24 cellular contexts compared by ENCODE assay signal in genomic region chr2:30181176-30181575, GRCh38.
"Had no signal": no experiment of that assay in that cellular context is flagged by ENCODE, and none has a peak within 500 bp of the region (broad histone marks: within the 10 kb centered on the region; RNA-seq: fewer than 3 reads in every experiment).

No MANE protein-coding gene starts in this region.

- H3K27me3 Mint-ChIP-seq: natural killer cell treated with Interleukin-12 subunit alpha and Interleukin-12 subunit beta and Interleukin-15 and Interleukin-18, amount 100 ng/mL, for 72 hours had no signal

- H3K4me2 ChIP-seq: neural progenitor cell had no signal

- H3K9me3 ChIP-seq: lower lobe of right lung, pancreas, prostate gland, right lobe of liver, spleen, uterus had no signal

- H3K4me3 Mint-ChIP-seq: endodermal cell; natural killer cell treated with Interleukin-12 subunit alpha and Interleukin-12 subunit beta and Interleukin-15 and Interleukin-18, amount 100 ng/mL, for 72 hours; neural progenitor cell; type B pancreatic cell had no signal

- ATAC-seq: lower lobe of right lung; natural killer cell treated with Interleukin-12 subunit alpha and Interleukin-12 subunit beta and Interleukin-15 and Interleukin-18, amount 100 ng/mL, for 72 hours; pancreas; right lobe of liver had no signal

- H3K4me3 ChIP-seq: coronary artery, lower lobe of right lung, neural progenitor cell, pancreas, prostate gland, right lobe of liver, spleen, uterus had no signal

- H3K4me1 Mint-ChIP-seq: neural progenitor cell had no signal

- H3K36me3 ChIP-seq: lower lobe of right lung, neural progenitor cell, pancreas, prostate gland, right lobe of liver, spleen, uterus had no signal

- H3K9ac ChIP-seq: neural progenitor cell had no signal

- DNase-seq: effector CD4-positive, alpha-beta T cell; endodermal cell; foreskin melanocyte; head of caudate nucleus; hippocampal formation; kidney glomerular epithelial cell; lower lobe of right lung; mesenchymal stem cell; midbrain; nucleus accumbens; pancreas; right lobe of liver; spleen; stimulated activated CD4-positive, alpha-beta T cell treated with anti-CD3 and anti-CD28 coated beads, Interleukin-15, amount 100 ng/mL, for 24 hours; stimulated activated CD4-positive, alpha-beta T cell treated with anti-CD3 and anti-CD28 coated beads, Interleukin-2, amount 100 ng/mL, for 24 hours; stimulated activated CD4-positive, alpha-beta T cell treated with anti-CD3 and anti-CD28 coated beads, Interleukin-4, amount 100 ng/mL, for 4 hours; stimulated activated naive CD4-positive, alpha-beta T cell; uterus had no signal

- H2AFZ ChIP-seq: neural progenitor cell had no signal

- FAIRE-seq: endothelial cell of umbilical vein, pancreas had no signal

- H3K27me3 ChIP-seq: neural progenitor cell, pancreas, right lobe of liver, spleen, uterus had no signal

- H3K9me3 Mint-ChIP-seq: endodermal cell; natural killer cell treated with Interleukin-12 subunit alpha and Interleukin-12 subunit beta and Interleukin-15 and Interleukin-18, amount 100 ng/mL, for 72 hours; neural progenitor cell; type B pancreatic cell had no signal

- H3K36me3 Mint-ChIP-seq: natural killer cell treated with Interleukin-12 subunit alpha and Interleukin-12 subunit beta and Interleukin-15 and Interleukin-18, amount 100 ng/mL, for 72 hours; neural progenitor cell; type B pancreatic cell had no signal

- H3K27ac ChIP-seq: coronary artery, lower lobe of right lung, neural progenitor cell, pancreas, prostate gland, right lobe of liver, spleen, uterus had no signal

- H3K27ac Mint-ChIP-seq: endodermal cell, neural progenitor cell, type B pancreatic cell had no signal

- H3K4me1 ChIP-seq: neural progenitor cell, pancreas, prostate gland, right lobe of liver had no signal
